ENCODE assay signal across 1 cellular context in the genomic region with DNA sequence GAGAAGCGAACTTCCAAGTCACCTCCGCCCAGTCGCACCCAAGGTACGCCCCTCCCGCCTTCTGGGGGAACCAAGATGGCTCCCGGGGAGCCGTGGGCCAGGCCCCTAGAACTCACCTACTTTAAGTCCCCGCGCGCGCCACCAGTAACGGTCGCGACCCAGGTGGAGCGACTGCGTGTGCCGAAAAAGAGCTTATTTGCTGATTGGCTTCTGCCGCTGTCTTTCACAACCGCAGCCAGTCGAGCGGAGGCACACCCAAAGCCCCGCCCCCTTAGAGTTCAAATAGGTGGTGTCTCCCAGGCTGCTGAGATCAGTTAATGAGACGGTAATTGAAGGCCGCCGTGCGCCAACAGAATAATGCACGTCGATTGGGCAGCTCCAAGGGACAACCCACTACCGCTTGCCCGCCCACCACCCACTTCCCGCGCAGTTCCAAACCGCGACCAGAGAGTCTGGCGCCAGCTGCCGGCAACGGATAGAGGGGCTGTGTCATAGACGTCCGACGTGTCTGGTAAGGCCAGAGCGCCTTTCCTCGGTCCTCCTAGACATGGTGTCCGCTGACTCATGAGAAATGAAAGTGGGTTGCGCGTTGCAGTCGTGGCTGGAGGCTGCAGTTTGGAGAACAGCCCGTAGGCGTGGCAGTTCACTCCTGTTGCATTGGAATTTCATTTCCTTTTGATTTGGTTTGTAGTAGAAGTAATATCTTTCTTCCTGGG.
TF ChIP-seq lines count a peak whose summit lies in the region.

Gene MDC1 (minus strand): TSS at position 153 of the 716 bp plus-strand sequence. CDS start 2,106 bp downstream, outside the sequence.

TF ChIP-seq in WTC11, 78 proteins besides CTCF, POLR2A, EP300 and RAD21 (continued from another document):
- TF ChIP-seq PRDM15 (CRISPR knock-in tag; IDR thresholded peaks at IDR 0.05) (no peak), ZBTB43 (CRISPR knock-in tag; IDR thresholded peaks at IDR 0.05) (peak; percentile 70; the same call in 1 of the 2 replicates), OVOL2 (CRISPR knock-in tag; IDR thresholded peaks at IDR 0.05; ENCODE audit: borderline replicate concordance) (no peak)
- TF ChIP-seq, protein P1, sequence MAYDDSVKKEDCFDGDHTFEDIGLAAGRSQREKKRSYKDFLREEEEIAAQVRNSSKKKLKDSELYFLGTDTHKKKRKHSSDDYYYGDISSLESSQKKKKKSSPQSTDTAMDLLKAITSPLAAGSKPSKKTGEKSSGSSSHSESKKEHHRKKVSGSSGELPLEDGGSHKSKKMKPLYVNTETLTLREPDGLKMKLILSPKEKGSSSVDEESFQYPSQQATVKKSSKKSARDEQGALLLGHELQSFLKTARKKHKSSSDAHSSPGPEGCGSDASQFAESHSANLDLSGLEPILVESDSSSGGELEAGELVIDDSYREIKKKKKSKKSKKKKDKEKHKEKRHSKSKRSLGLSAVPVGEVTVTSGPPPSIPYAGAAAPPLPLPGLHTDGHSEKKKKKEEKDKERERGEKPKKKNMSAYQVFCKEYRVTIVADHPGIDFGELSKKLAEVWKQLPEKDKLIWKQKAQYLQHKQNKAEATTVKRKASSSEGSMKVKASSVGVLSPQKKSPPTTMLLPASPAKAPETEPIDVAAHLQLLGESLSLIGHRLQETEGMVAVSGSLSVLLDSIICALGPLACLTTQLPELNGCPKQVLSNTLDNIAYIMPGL (CRISPR knock-in tag; IDR thresholded peaks at IDR 0.05), result peak; percentile 28; the same call in 1 of the 2 replicates
